26 cellular contexts compared by ENCODE assay signal in the genomic region with DNA sequence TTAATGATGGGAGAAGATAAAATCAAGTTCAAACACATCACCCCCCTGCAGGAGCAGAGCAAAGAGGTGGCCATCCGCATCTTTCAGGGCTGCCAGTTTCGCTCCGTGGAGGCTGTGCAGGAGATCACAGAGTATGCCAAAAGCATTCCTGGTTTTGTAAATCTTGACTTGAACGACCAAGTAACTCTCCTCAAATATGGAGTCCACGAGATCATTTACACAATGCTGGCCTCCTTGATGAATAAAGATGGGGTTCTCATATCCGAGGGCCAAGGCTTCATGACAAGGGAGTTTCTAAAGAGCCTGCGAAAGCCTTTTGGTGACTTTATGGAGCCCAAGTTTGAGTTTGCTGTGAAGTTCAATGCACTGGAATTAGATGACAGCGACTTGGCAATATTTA.
A peak's percentile ranks its signal among the peaks of the same experiment; 100 is the strongest.
DNase-seq lines count a peak whose midpoint lies in the region; ATAC-seq and TF ChIP-seq lines count a peak whose summit lies in the region.
"Had no signal": no experiment of that assay in that cellular context is flagged by ENCODE, and none has a peak within 500 bp of the region (broad histone marks: within the 10 kb centered on the region; RNA-seq: fewer than 3 reads in every experiment).

No MANE protein-coding gene starts in this region.

- no peaks in the 10 kb centered on the region for H3K9me3 Mint-ChIP-seq in natural killer cell
- H3K9me3 Mint-ChIP-seq: CD14-positive monocyte; CD4-positive, alpha-beta memory T cell; CD4-positive, CD25-positive, alpha-beta regulatory T cell; CD8-positive, alpha-beta memory T cell had no signal

- H3K4me2 ChIP-seq in PC-3 (ENCODE audit: low read length): no peak overlapping the region
- H3K4me2 ChIP-seq: BLaER1 had no signal

- CTCF ChIA-PET in PC-3 (lab: Charles Lee): no interaction called here
- CTCF ChIA-PET in Panc1 (lab: Charles Lee): no interaction called here

- H3K27ac ChIP-seq in PC-3 (ENCODE audit: low read length): 0 out of 2 replicates have a peak overlapping the region, but pooled peaks have one; percentile 25
- peak overlapping the region; percentile 20 for H3K27ac ChIP-seq in Panc1 (ENCODE audit: low read length)
- no peak overlapping the region for H3K27ac ChIP-seq in esophagus muscularis mucosa (replicated peaks in 1 of 4)
- peak overlapping the region; percentile 59 for H3K27ac ChIP-seq in subcutaneous abdominal adipose tissue (ENCODE audit: low read depth, low read length)
- H3K27ac ChIP-seq: BLaER1 had no signal

- no peaks in the 10 kb centered on the region for H3K9me2 ChIP-seq in PC-3 (replicated peaks; ENCODE audit: low read length)

- H2AFZ ChIP-seq in PC-3 (ENCODE audit: low read length): no peak overlapping the region

- peaks cover under 1 to 14% of the 10 kb centered on the region in 2 donors for H3K27me3 Mint-ChIP-seq in natural killer cell (ENCODE audit: low read depth in 2 of 2)
- H3K27me3 Mint-ChIP-seq: CD4-positive, CD25-positive, alpha-beta regulatory T cell had no signal

- H3K4me3 ChIP-seq in PC-3 (ENCODE audit: low read length): no peak overlapping the region
- H3K4me3 ChIP-seq in Panc1 (ENCODE audit: low read depth in 2 of 2, low read length in 2 of 2): no peak overlapping the region
- H3K4me3 ChIP-seq in esophagus muscularis mucosa: no peak overlapping the region
- no peak overlapping the region for H3K4me3 ChIP-seq in subcutaneous abdominal adipose tissue (ENCODE audit: low read depth in 1 of 5, low read length in 5 of 5)
- H3K4me3 ChIP-seq: BLaER1, GM12878 had no signal

- TF ChIP-seq CTCF in PC-3 (conservative IDR thresholded peaks at IDR 0.05; ENCODE audit: low read depth, low read length): no peak
- TF ChIP-seq CTCF in Panc1 (IDR thresholded peaks at IDR 0.05): no peak
- TF ChIP-seq CTCF in esophagus muscularis mucosa (IDR thresholded peaks at IDR 0.05): no peak
- no peak for TF ChIP-seq CTCF in natural killer cell (IDR thresholded peaks at IDR 0.05)

- no peak for TF ChIP-seq EP300 in esophagus muscularis mucosa (IDR thresholded peaks at IDR 0.05)

- H3K36me3 Mint-ChIP-seq in natural killer cell: no peaks in the 10 kb centered on the region
- H3K36me3 Mint-ChIP-seq: CD14-positive monocyte; CD4-positive, alpha-beta memory T cell; CD4-positive, CD25-positive, alpha-beta regulatory T cell; CD8-positive, alpha-beta memory T cell had no signal

- H3K27me3 ChIP-seq in PC-3 (ENCODE audit: low read length) (no peaks in the 10 kb centered on the region), Panc1 (ENCODE audit: control insufficient read depth, insufficient read depth, low read length) (no peaks in the 10 kb centered on the region), esophagus muscularis mucosa (peaks cover 0 to 2% (median 0%) of the 10 kb centered on the region in 4 donors), subcutaneous abdominal adipose tissue (ENCODE audit: control insufficient read depth in 5 of 5, insufficient read depth in 4 of 5, low read length in 5 of 5) (no peaks in the 10 kb centered on the region)
- H3K27me3 ChIP-seq: BE2C, BLaER1 had no signal

- WGBS in esophagus muscularis mucosa: 86% methylated on average over 8 of the region's 8 CpGs

- in situ Hi-C loops in Panc1 (cut with HindIII; ENCODE audit: low pct_unique_long_range_greater_than_20kb, low sequenced_read_pairs): no loop called here

- no peaks in the 10 kb centered on the region for H4K20me1 ChIP-seq in PC-3 (ENCODE audit: low read length)
- H4K20me1 ChIP-seq: BLaER1 had no signal

- BruUV-seq in PC-3 (replicated peaks; lab: Mats Ljungman, UMichigan) (no TSS peak), Panc1 (replicated peaks; lab: Mats Ljungman, UMichigan) (no TSS peak)

- H3K4me1 Mint-ChIP-seq in natural killer cell: no peaks in the 10 kb centered on the region
- H3K4me1 Mint-ChIP-seq: CD8-positive, alpha-beta memory T cell had no signal

- ATAC-seq in PC-3 (no peak), Panc1 (no peak), left colon (no peak), natural killer cell (no peak)
- ATAC-seq: GM12878 had no signal

- no peak overlapping the region for H3K4me3 Mint-ChIP-seq in natural killer cell
- H3K4me3 Mint-ChIP-seq: CD4-positive, alpha-beta memory T cell; CD4-positive, CD25-positive, alpha-beta regulatory T cell; CD8-positive, alpha-beta memory T cell had no signal

- H3K4me1 ChIP-seq in PC-3 (ENCODE audit: insufficient read depth, low read length): peaks cover 19% of the 10 kb centered on the region
- H3K4me1 ChIP-seq in Panc1 (ENCODE audit: control insufficient read depth, insufficient read depth, low read length): peaks cover 8% of the 10 kb centered on the region
- H3K4me1 ChIP-seq in esophagus muscularis mucosa: no peaks in the 10 kb centered on the region
- H3K4me1 ChIP-seq in subcutaneous abdominal adipose tissue (ENCODE audit: control insufficient read depth in 5 of 5, insufficient read depth in 5 of 5, low read length in 5 of 5): peaks cover 9 to 68% (median 47%) of the 10 kb centered on the region in 5 donors
- H3K4me1 ChIP-seq: BE2C, BLaER1 had no signal

- H3K9me3 ChIP-seq in PC-3 (ENCODE audit: low read length) (no peaks in the 10 kb centered on the region), Panc1 (ENCODE audit: control insufficient read depth, insufficient read depth, low read depth, low read length) (no peaks in the 10 kb centered on the region), esophagus muscularis mucosa (no peaks in the 10 kb centered on the region), subcutaneous abdominal adipose tissue (ENCODE audit: control insufficient read depth in 5 of 5, low read length in 5 of 5) (no peaks in the 10 kb centered on the region)
- H3K9me3 ChIP-seq: BE2C, BLaER1 had no signal

- intact Hi-C loops in PC-3 (cut with micrococcal nuclease): no loop called here
- intact Hi-C loops in Panc1 (cut with micrococcal nuclease; ENCODE audit: unreplicated experiment): no loop called here
- intact Hi-C loops in esophagus muscularis mucosa (cut with DNase I): no loop called here
- intact Hi-C loops in left colon (cut with DNase I, micrococcal nuclease): no loop called here
- intact Hi-C loops in natural killer cell (cut with micrococcal nuclease): no loop called here

- peaks cover 7% of the 10 kb centered on the region for H3F3A ChIP-seq in PC-3 (ENCODE audit: low read length, unreplicated experiment)

- no peak for TF ChIP-seq POLR2A in esophagus muscularis mucosa (IDR thresholded peaks at IDR 0.05; ENCODE audit: low read depth)

- no peak for DNase-seq in PC-3
- DNase-seq in Panc1 (ENCODE audit: low read depth, low spot score): no peak
- peak; percentile 64 for DNase-seq in esophagus muscularis mucosa (ENCODE audit: extremely low spot score)
- DNase-seq in NCI-H1930 (lab: John Stamatoyannopoulos, UW): no peak
- DNase-seq in amniotic stem cell (lab: John Stamatoyannopoulos, UW): no peak
- DNase-seq in left colon: no peak
- no peak for DNase-seq in natural killer cell
- DNase-seq: 8988T; ACHN; BE2C; C1 segment of cervical spinal cord; CD4-positive, alpha-beta memory T cell; CD4-positive, CD25-positive, alpha-beta regulatory T cell; CD8-positive, alpha-beta memory T cell; COR-L47; DMS 273 treated with DMSO at 0.1 percent for 48 hours; DMS153; DMS53; DMS79; DND-41; EL; GDM1 had no signal

- no peak overlapping the region for H3K9ac ChIP-seq in PC-3 (ENCODE audit: low read length)
- no peak overlapping the region for H3K9ac ChIP-seq in subcutaneous abdominal adipose tissue (ENCODE audit: low read length in 5 of 5)
- H3K9ac ChIP-seq: BLaER1 had no signal

- POLR2A ChIA-PET in PC-3 (lab: Charles Lee; ENCODE audit: unreplicated experiment) (no interaction called here), Panc1 (lab: Charles Lee) (no interaction called here)

- no peak overlapping the region for H3K27ac Mint-ChIP-seq in natural killer cell
- H3K27ac Mint-ChIP-seq: CD4-positive, alpha-beta memory T cell; CD4-positive, CD25-positive, alpha-beta regulatory T cell; CD8-positive, alpha-beta memory T cell had no signal

- H3K36me3 ChIP-seq in PC-3 (ENCODE audit: low read depth, low read length) (peaks cover 72% of the 10 kb centered on the region), Panc1 (ENCODE audit: control insufficient read depth, insufficient read depth, low read length) (peaks cover 6% of the 10 kb centered on the region; the same call in 1 of the 2 replicates), esophagus muscularis mucosa (peaks cover 0 to 7% (median 0%) of the 10 kb centered on the region in 4 donors), subcutaneous abdominal adipose tissue (ENCODE audit: control insufficient read depth in 5 of 5, insufficient read depth in 5 of 5, low read length in 5 of 5) (peaks cover 10 to 36% (median 21%) of the 10 kb centered on the region in 5 donors)
- H3K36me3 ChIP-seq: BE2C, BLaER1 had no signal

- H3K79me2 ChIP-seq in PC-3 (ENCODE audit: low read length): peaks cover 21% of the 10 kb centered on the region; the same call in 1 of the 2 replicates

Comparison
In these comparisons a context has a peak if more than half of its experiments do, and no peak if none do; other contexts are left out.
1. H3K27ac ChIP-seq: peak in PC-3 (single experiment), Panc1 (single experiment) and subcutaneous abdominal adipose tissue (single experiment); none in esophagus muscularis mucosa (0 of 4).